9 cellular contexts compared by ENCODE assay signal in the genomic region with DNA sequence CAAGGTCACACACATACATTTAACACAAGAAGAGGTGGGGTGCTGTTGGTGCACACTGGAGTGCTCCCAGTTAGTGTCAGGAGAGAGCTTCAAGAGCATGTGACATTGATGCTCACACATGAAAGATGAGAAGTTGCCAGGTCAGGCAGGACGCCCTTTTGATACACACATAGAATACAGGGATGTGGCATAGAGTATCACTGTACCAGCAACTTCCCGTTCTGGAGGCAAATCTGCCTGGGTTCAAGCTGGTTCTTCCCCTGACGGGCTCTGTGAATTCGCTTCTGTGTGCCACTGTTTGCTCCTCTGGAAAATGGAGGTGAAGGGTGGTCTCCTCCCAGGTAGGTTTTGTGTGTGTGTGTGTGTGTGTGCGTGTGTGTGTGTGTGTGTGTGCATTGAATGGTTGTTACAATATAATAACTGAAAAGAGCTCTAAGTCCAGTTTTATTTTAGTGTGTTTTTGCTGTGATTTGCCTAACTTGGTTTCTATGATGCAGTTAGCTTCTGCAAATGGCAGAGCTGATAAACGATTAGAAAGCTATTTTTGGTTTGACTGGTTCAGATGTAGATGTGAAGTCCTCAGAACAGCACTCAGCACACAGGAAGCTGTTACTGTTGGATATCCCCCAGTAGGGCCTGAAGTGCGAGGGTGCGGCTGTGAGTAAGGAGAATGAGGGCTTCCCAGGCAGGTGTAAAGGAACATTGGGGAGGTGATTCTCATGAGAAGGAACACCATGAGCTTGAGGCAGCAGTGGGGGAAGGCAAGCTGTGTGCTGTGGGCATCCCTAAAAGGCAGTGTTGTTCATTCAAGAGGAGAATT. TPM values are rescaled to one million over a fixed set of nuclear protein-coding genes. Genes with fewer than 3 reads are reported as not detected.
DNase-seq lines count a peak whose midpoint lies in the region; ATAC-seq and TF ChIP-seq lines count a peak whose summit lies in the region.
"Had no signal": no experiment of that assay in that cellular context is flagged by ENCODE, and none has a peak within 500 bp of the region (broad histone marks: within the 10 kb centered on the region; RNA-seq: fewer than 3 reads in every experiment).

No MANE protein-coding gene starts in this region.

- no peaks in the 10 kb centered on the region for H3K9me3 ChIP-seq in H9 (ENCODE audit: control insufficient read depth, low read depth, low read length)
- H3K9me3 ChIP-seq: testis had no signal

- no peak overlapping the region for H4K5ac ChIP-seq in H9 (ENCODE audit: insufficient read length, low read depth, low read length)

- H2AFZ ChIP-seq in H9 (ENCODE audit: low read length): no peak overlapping the region

- H2BK12ac ChIP-seq in H9 (ENCODE audit: insufficient read length, low read depth, low read length): no peak overlapping the region

- no peak overlapping the region for H3K14ac ChIP-seq in H9 (ENCODE audit: insufficient read depth, low read length)

- H3K27ac Mint-ChIP-seq in H9 (peak overlapping the region; percentile 6 to 61 (median 59); a peak in 5 of 7 replicates), activated B cell treated with CpG ODN at 0.5 μM for 24 hours (peak overlapping the region; percentile 94)
- H3K27ac Mint-ChIP-seq in naive thymus-derived CD8-positive, alpha-beta T cell: peak overlapping the region in 8 of 10 donors; percentile 32 to 90 (median 46)

- H3K36me3 Mint-ChIP-seq in H9 (ENCODE audit: insufficient read depth in 1 of 3, low read depth in 3 of 3): no peaks in the 10 kb centered on the region
- H3K36me3 Mint-ChIP-seq in activated B cell treated with CpG ODN at 0.5 μM for 24 hours (ENCODE audit: low read depth): peaks cover 8% of the 10 kb centered on the region
- H3K36me3 Mint-ChIP-seq in naive thymus-derived CD8-positive, alpha-beta T cell: peaks cover 0 to 2% (median 0%) of the 10 kb centered on the region in 3 donors

- no peaks in the 10 kb centered on the region for H4K20me1 ChIP-seq in H9 (ENCODE audit: control insufficient read depth, insufficient read depth, insufficient read length)

- H3K27me3 Mint-ChIP-seq in H9 (ENCODE audit: low read depth) (no peaks in the 10 kb centered on the region), activated B cell treated with CpG ODN at 0.5 μM for 24 hours (no peaks in the 10 kb centered on the region)
- H3K27me3 Mint-ChIP-seq in naive thymus-derived CD8-positive, alpha-beta T cell: no peaks in the 10 kb centered on the region

- no peak overlapping the region for H2BK120ac ChIP-seq in H9 (ENCODE audit: low read depth, low read length, poor library complexity, severe bottlenecking)

- no peak overlapping the region for H3K9ac ChIP-seq in H9 (ENCODE audit: extremely low read depth, insufficient read length, low read length)

- DNase-seq in H9 (no peak), activated B cell treated with CpG ODN at 0.5 μM for 24 hours (no peak), left lobe of liver (ENCODE audit: low spot score) (no peak), occipital lobe (lab: John Stamatoyannopoulos, UW) (no peak), GDM1 (lab: John Stamatoyannopoulos, UW) (no peak)
- DNase-seq in naive thymus-derived CD8-positive, alpha-beta T cell: peak in 1 of 10 donors; percentile 36
- DNase-seq: testis had no signal

- intact Hi-C loops in activated B cell treated with CpG ODN at 0.5 μM for 24 hours (cut with micrococcal nuclease): loop anchor here (2.0 kb wide), 1 partner anchor 17 kb away; no protein-coding TSS in a partner anchor

- no peak overlapping the region for H3T11ph ChIP-seq in H9 (ENCODE audit: low read length)

- no peaks in the 10 kb centered on the region for H3K4me1 ChIP-seq in H9 (ENCODE audit: insufficient read depth, low read length)
- H3K4me1 ChIP-seq: testis had no signal

- WGBS in H9 (ENCODE audit: extremely low coverage, insufficient read length, low lambda C conversion rate): no CpG with 5 or more reads among the region's 8 CpGs

- no peak for TF ChIP-seq CTCF in H9 (conservative IDR thresholded peaks at IDR 0.05)
- TF ChIP-seq CTCF in activated B cell treated with CpG ODN at 0.5 μM for 24 hours (IDR thresholded peaks at IDR 0.05): no peak

- no peaks in the 10 kb centered on the region; a peak in 1 of 5 replicates for H3K9me3 Mint-ChIP-seq in H9
- H3K9me3 Mint-ChIP-seq in activated B cell treated with CpG ODN at 0.5 μM for 24 hours: no peaks in the 10 kb centered on the region
- H3K9me3 Mint-ChIP-seq in naive thymus-derived CD8-positive, alpha-beta T cell: no peaks in the 10 kb centered on the region

- no peak overlapping the region for H2BK5ac ChIP-seq in H9 (ENCODE audit: insufficient read length, low read length)

- H4K91ac ChIP-seq in H9 (ENCODE audit: insufficient read length, low read depth, low read length): no peak overlapping the region

- no peak overlapping the region for H3K18ac ChIP-seq in H9 (ENCODE audit: insufficient read length, low read depth, low read length)

- POLR2A ChIA-PET in activated B cell treated with CpG ODN at 0.5 μM for 24 hours (lab: Charles Lee): interaction anchor here (0.6 to 2.4 kb wide), 16 partner anchors 9 to 366 kb away, joined by 3 to 39 read pairs (median 4); a partner anchor contains a TSS
- POLR2A ChIA-PET in naive thymus-derived CD8-positive, alpha-beta T cell (lab: Charles Lee): interaction anchor here (0.6 to 1.0 kb wide), 3 partner anchors 22 to 351 kb away, joined by 3 to 4 read pairs (median 3); no protein-coding TSS in a partner anchor

- CTCF ChIA-PET in activated B cell treated with CpG ODN at 0.5 μM for 24 hours (lab: Charles Lee): interaction anchor here (1.0 to 2.0 kb wide), 10 partner anchors 8 to 240 kb away, joined by 3 to 8 read pairs (median 4); no protein-coding TSS in a partner anchor

- H3K4me3 Mint-ChIP-seq in H9: no peak overlapping the region
- peak overlapping the region; percentile 71 for H3K4me3 Mint-ChIP-seq in activated B cell treated with CpG ODN at 0.5 μM for 24 hours
- H3K4me3 Mint-ChIP-seq in naive thymus-derived CD8-positive, alpha-beta T cell: peak overlapping the region in 8 of 10 donors; percentile 0 to 61 (median 16)

- no peaks in the 10 kb centered on the region for H3K23me2 ChIP-seq in H9 (ENCODE audit: insufficient read length, low read depth, low read length, poor library complexity, severe bottlenecking)

- H3K79me2 ChIP-seq in H9 (ENCODE audit: insufficient read depth, low read length): peaks cover 7% of the 10 kb centered on the region; the same call in 1 of the 2 replicates

- no peak overlapping the region for H2AK5ac ChIP-seq in H9 (ENCODE audit: insufficient read length, low read length)

- H2BK15ac ChIP-seq in H9 (ENCODE audit: low read depth, low read length): no peak overlapping the region

- H3K27ac ChIP-seq in H9 (ENCODE audit: insufficient read length, low read depth, low read length): no peak overlapping the region
- H3K27ac ChIP-seq: testis had no signal

- no peak overlapping the region for H3K23ac ChIP-seq in H9 (ENCODE audit: insufficient read length, low read depth, low read length)

- H3K4me2 ChIP-seq in H9 (ENCODE audit: insufficient read depth, insufficient read length, low read length): no peak overlapping the region

- H3K4me1 Mint-ChIP-seq in H9: peaks cover 23 to 26% of the 10 kb centered on the region in 2 experiments
- H3K4me1 Mint-ChIP-seq in activated B cell treated with CpG ODN at 0.5 μM for 24 hours: peaks cover 53% of the 10 kb centered on the region
- H3K4me1 Mint-ChIP-seq in naive thymus-derived CD8-positive, alpha-beta T cell: peaks cover 31 to 58% (median 47%) of the 10 kb centered on the region in 4 donors

- H3K4ac ChIP-seq in H9 (ENCODE audit: low read depth, low read length): no peak overlapping the region

- H3K27me3 ChIP-seq in H9 (ENCODE audit: insufficient read depth, low read length): no peaks in the 10 kb centered on the region
- H3K27me3 ChIP-seq: testis had no signal

- no peak overlapping the region for H4K8ac ChIP-seq in H9 (replicated peaks; ENCODE audit: insufficient read length, low read depth, low read length)

- H3K56ac ChIP-seq in H9 (ENCODE audit: insufficient read length, low read depth, low read length): no peak overlapping the region

- no peak overlapping the region for H2BK20ac ChIP-seq in H9 (ENCODE audit: low read depth, low read length, poor library complexity, severe bottlenecking)

- H3K79me1 ChIP-seq in H9 (ENCODE audit: insufficient read depth, low read depth, low read length, poor library complexity, severe bottlenecking): peaks cover 3% of the 10 kb centered on the region

- peak; percentile 28 for ATAC-seq in GM18858 (IDR thresholded peaks at IDR 0.05; ENCODE audit: unreplicated experiment)
- ATAC-seq in activated B cell treated with CpG ODN at 0.5 μM for 24 hours (ENCODE audit: low read depth): peak; percentile 58
- peak; percentile 30 to 42 for ATAC-seq in naive thymus-derived CD8-positive, alpha-beta T cell
- no peak for ATAC-seq in left lobe of liver
- no peak for ATAC-seq in HG02571 (IDR thresholded peaks at IDR 0.05; ENCODE audit: unreplicated experiment)

RNA-seq across cellular contexts. Expression of a gene that starts 53.4 kb away (rescaled TPM):
- total RNA-seq in H9 (2021) (36.5 and 44.2 TPM in 2 replicates), activated B cell treated with CpG ODN at 0.5 μM for 24 hours (90.3 and 91.0 TPM in 2 replicates), left lobe of liver (9.7 TPM), occipital lobe (22.0 TPM)
- 10 to 100 TPM; 30.6 to 32.6 TPM for total RNA-seq in naive thymus-derived CD8-positive, alpha-beta T cell
- polyA plus RNA-seq in naive thymus-derived CD8-positive, alpha-beta T cell: 10 to 100 TPM in 1 of 3 donors, 1 to 10 TPM in 2; 6.5 to 12.6 (median 7.4) TPM

Comparison
In these comparisons a context has a peak if more than half of its experiments do, and no peak if none do; other contexts are left out.
1. ATAC-seq: peak in GM18858 (single experiment), activated B cell treated with CpG ODN at 0.5 μM for 24 hours (single experiment) and naive thymus-derived CD8-positive, alpha-beta T cell (2 of 2); none in left lobe of liver (single experiment) and HG02571 (single experiment).
2. H3K4me3 Mint-ChIP-seq: peak in activated B cell treated with CpG ODN at 0.5 μM for 24 hours (single experiment) and naive thymus-derived CD8-positive, alpha-beta T cell (8 of 10); none in H9 (0 of 2).
3. Peak in every context shown above with its lines, with median percentiles within 50 percentile points of each other: H3K27ac Mint-ChIP-seq.